14 cellular contexts compared by ENCODE assay signal in genomic region chr18:35178260-35178659, GRCh38.
DNase-seq lines count a peak whose midpoint lies in the region; ATAC-seq lines count a peak whose summit lies in the region.
"Had no signal": no experiment of that assay in that cellular context is flagged by ENCODE, and none has a peak within 500 bp of the region (broad histone marks: within the 10 kb centered on the region; RNA-seq: fewer than 3 reads in every experiment).

No MANE protein-coding gene starts in this region.

- no peaks in the 10 kb centered on the region for H3K9me3 ChIP-seq in GM23248 (ENCODE audit: low read depth)
- H3K9me3 ChIP-seq in aorta (ENCODE audit: control insufficient read depth, low read length) = peaks cover 3% of the 10 kb centered on the region
- H3K9me3 ChIP-seq: ascending aorta, SJCRH30, thoracic aorta had no signal

- peaks cover 10% of the 10 kb centered on the region for H3K4me1 ChIP-seq in GM23248 (ENCODE audit: insufficient read depth)
- no peaks in the 10 kb centered on the region for H3K4me1 ChIP-seq in aorta (ENCODE audit: control insufficient read depth in 1 of 2, insufficient read depth in 2 of 2, low read length in 2 of 2)
- H3K4me1 ChIP-seq: ascending aorta had no signal

- H3K27ac ChIP-seq in GM23248 (no peak overlapping the region), aorta (ENCODE audit: low read depth in 1 of 2, low read length in 2 of 2) (no peak overlapping the region)
- H3K27ac ChIP-seq: ascending aorta, SJCRH30, thoracic aorta had no signal

- in situ Hi-C loops in ACHN (cut with HindIII; ENCODE audit: low pct_ligation_motif_present, low pct_unique_long_range_greater_than_20kb, low sequenced_read_pairs) (no loop called here), GM23248 (cut with MboI) (no loop called here)

- H3K36me3 ChIP-seq in GM23248 (ENCODE audit: low read depth) (no peaks in the 10 kb centered on the region), aorta (ENCODE audit: control insufficient read depth in 1 of 2, insufficient read depth in 2 of 2, low read length in 1 of 2) (no peaks in the 10 kb centered on the region)
- H3K36me3 ChIP-seq: ascending aorta, SJCRH30, thoracic aorta had no signal

- H3K9ac ChIP-seq in GM23248 = no peak overlapping the region

- H2AFZ ChIP-seq in GM23248 = no peak overlapping the region

- DNase-seq in ACHN = peak; percentile 42
- DNase-seq in GM23248 = peak; percentile 84
- peak; percentile 10 for DNase-seq in OCI-M1 (lab: John Stamatoyannopoulos, UW)
- peak; percentile 46 for DNase-seq in fibroblast of gingiva (ENCODE audit: low read depth)
- no peak for DNase-seq in NCI-H524 (lab: John Stamatoyannopoulos, UW)
- DNase-seq in aorta = no peak
- DNase-seq: activated CD4-positive, alpha-beta T cell treated with anti-CD3 and anti-CD28 coated beads, Interleukin-2, amount 10 ng/mL, durations not matched to agents 7 days and 5 days; NCI-H2081; SJCRH30; stimulated activated CD4-positive, alpha-beta T cell treated with anti-CD3 and anti-CD28 coated beads, Interleukin-4, amount 100 ng/mL, for 4 hours had no signal

- H3K4me2 ChIP-seq in GM23248 (ENCODE audit: unreplicated experiment) = no peak overlapping the region

- no peaks in the 10 kb centered on the region for H4K20me1 ChIP-seq in GM23248 (ENCODE audit: insufficient read depth)

- intact Hi-C loops in aorta (cut with DNase I) = no loop called here

- ATAC-seq in aorta (ENCODE audit: low FRiP score) (no peak), HG02973 (IDR thresholded peaks at IDR 0.05; ENCODE audit: unreplicated experiment) (no peak), HG03097 (IDR thresholded peaks at IDR 0.05; ENCODE audit: low FRiP score, unreplicated experiment) (no peak)

- peaks cover 9% of the 10 kb centered on the region; the same call in 1 of the 2 replicates for H3F3A ChIP-seq in GM23248 (ENCODE audit: insufficient read depth)

- H3K4me3 ChIP-seq in GM23248 (no peak overlapping the region), aorta (ENCODE audit: low read length in 2 of 2) (no peak overlapping the region)
- H3K4me3 ChIP-seq: ascending aorta, SJCRH30, thoracic aorta had no signal

- H3K79me2 ChIP-seq in GM23248 (ENCODE audit: insufficient read depth) = no peaks in the 10 kb centered on the region

- no peaks in the 10 kb centered on the region for H3K9me2 ChIP-seq in GM23248 (ENCODE audit: insufficient read depth)

- WGBS in GM23248 (ENCODE audit: low coverage in 1 of 2, low lambda C conversion rate in 2 of 2, missing lambda C conversion rate in 2 of 2), 2 experiments = 11 to 15% methylated on average over 3 of the region's 3 CpGs
- 82 to 85% methylated on average over 3 of the region's 3 CpGs for WGBS in aorta, 2 donors

- H3K27me3 ChIP-seq in GM23248 (replicated peaks; ENCODE audit: insufficient read depth) (no peaks in the 10 kb centered on the region), aorta (ENCODE audit: control insufficient read depth in 1 of 2, insufficient read depth in 2 of 2, low read length in 1 of 2) (no peaks in the 10 kb centered on the region)
- H3K27me3 ChIP-seq: ascending aorta, SJCRH30 had no signal

Comparison
In these comparisons a context has a peak if more than half of its experiments do, and no peak if none do; other contexts are left out.
1. DNase-seq: peak in ACHN (single experiment), GM23248 (single experiment), OCI-M1 (single experiment) and fibroblast of gingiva (single experiment); none in NCI-H524 (0 of 2) and aorta (0 of 2).